37 cellular contexts compared by ENCODE assay signal in genomic region chr9:134809296-134809695, GRCh38.
"Had no signal": no experiment of that assay in that cellular context is flagged by ENCODE, and none has a peak within 500 bp of the region (broad histone marks: within the 10 kb centered on the region; RNA-seq: fewer than 3 reads in every experiment).

No MANE protein-coding gene starts in this region.

- DNase-seq: activated CD4-positive, alpha-beta memory T cell treated with anti-CD3 and anti-CD28 coated beads, Interleukin-2, amount 10 ng/mL, durations not matched to agents 7 days and 5 days; activated CD4-positive, alpha-beta T cell treated with anti-CD3 and anti-CD28 coated beads, Interleukin-2, amount 10 ng/mL, durations not matched to agents 24 days and 14 days; activated CD8-positive, alpha-beta memory T cell treated with anti-CD3 and anti-CD28 coated beads, Interleukin-2, amount 50 U/mL, for 48 hours; activated gamma-delta T cell treated with Interleukin-2 at 50 U/mL for 16 hours; activated naive CD4-positive, alpha-beta T cell treated with anti-CD3 and anti-CD28 coated beads, Interleukin-2, amount 50 U/mL, for 16 hours; activated T-cell treated with anti-CD3 and anti-CD28 coated beads, Interleukin-2, amount 50 U/mL, for 4 hours; amygdala; effector CD8-positive, alpha-beta T cell; esophagus squamous epithelium; glutamatergic neuron; islet precursor cell; left ventricle myocardium inferior; mammary epithelial cell; midbrain; naive thymus-derived CD4-positive, alpha-beta T cell; nucleus accumbens; right lobe of liver; small intestine; stimulated activated CD4-positive, alpha-beta T cell treated with anti-CD3 and anti-CD28 coated beads, Interleukin-1b, Interleukin-23, amount 100 ng/mL, for 48 hours; stimulated activated CD4-positive, alpha-beta T cell treated with anti-CD3 and anti-CD28 coated beads, Interleukin-4, amount 100 ng/mL, for 4 hours; stimulated activated CD8-positive, alpha-beta memory T cell treated with anti-CD3 and anti-CD28 coated beads, Interleukin-4, amount 100 ng/mL, for 48 hours; stimulated activated naive CD8-positive, alpha-beta T cell treated with anti-CD3 and anti-CD28 coated beads, Interleukin-15, amount 100 ng/mL, for 72 hours; substantia nigra; T-helper 9 cell; uterus; WERI-Rb-1 had no signal

- H3K9me3 ChIP-seq: esophagus squamous epithelium, left ventricle myocardium inferior, right lobe of liver, uterus had no signal

- H3K79me2 ChIP-seq: parathyroid adenoma had no signal

- H3K27ac ChIP-seq: epithelial cell of prostate, esophagus squamous epithelium, left ventricle myocardium inferior, parathyroid adenoma, right lobe of liver, WERI-Rb-1 had no signal

- H3K27me3 Mint-ChIP-seq: activated CD4-positive, alpha-beta memory T cell treated with anti-CD3 and anti-CD28 coated beads, Interleukin-2, amount 10 ng/mL, durations not matched to agents 7 days and 5 days; activated CD4-positive, alpha-beta T cell treated with anti-CD3 and anti-CD28 coated beads, Interleukin-2, amount 10 ng/mL, durations not matched to agents 24 days and 14 days; activated T-helper 17 cell treated with anti-CD3 and anti-CD28 coated beads, Interleukin-2, amount 50 U/mL, for 72 hours; central memory CD8-positive, alpha-beta T cell; naive thymus-derived CD4-positive, alpha-beta T cell; stimulated activated naive CD8-positive, alpha-beta T cell treated with anti-CD3 and anti-CD28 coated beads, Interleukin-15, amount 100 ng/mL, for 72 hours had no signal

- H3K4me1 Mint-ChIP-seq: activated CD4-positive, alpha-beta memory T cell treated with anti-CD3 and anti-CD28 coated beads, Interleukin-2, amount 10 ng/mL, durations not matched to agents 7 days and 5 days; activated CD4-positive, alpha-beta T cell treated with anti-CD3 and anti-CD28 coated beads, Interleukin-2, amount 10 ng/mL, durations not matched to agents 24 days and 14 days; activated T-helper 17 cell treated with anti-CD3 and anti-CD28 coated beads, Interleukin-2, amount 50 U/mL, for 72 hours; central memory CD8-positive, alpha-beta T cell; naive thymus-derived CD4-positive, alpha-beta T cell; stimulated activated memory B cell treated with anti-CD40 and anti-IgM and Interleukin-4, amounts not matched to agents 10 μg/mL and 1 μg/mL and 100 μg/mL, for 72 hours; stimulated activated naive CD8-positive, alpha-beta T cell treated with anti-CD3 and anti-CD28 coated beads, Interleukin-15, amount 100 ng/mL, for 72 hours had no signal

- H3K4me1 ChIP-seq: parathyroid adenoma, right lobe of liver, uterus had no signal

- H3K4me3 ChIP-seq: esophagus squamous epithelium, left ventricle myocardium inferior, right lobe of liver, uterus had no signal

- H3K4me3 Mint-ChIP-seq: activated CD4-positive, alpha-beta memory T cell treated with anti-CD3 and anti-CD28 coated beads, Interleukin-2, amount 10 ng/mL, durations not matched to agents 7 days and 5 days; activated CD4-positive, alpha-beta T cell treated with anti-CD3 and anti-CD28 coated beads, Interleukin-2, amount 10 ng/mL, durations not matched to agents 24 days and 14 days; activated T-cell treated with anti-CD3 and anti-CD28 coated beads, Interleukin-2, amount 50 U/mL, for 4 hours; activated T-helper 17 cell treated with anti-CD3 and anti-CD28 coated beads, Interleukin-2, amount 50 U/mL, for 72 hours; central memory CD8-positive, alpha-beta T cell; naive thymus-derived CD4-positive, alpha-beta T cell; stimulated activated memory B cell treated with anti-CD40 and anti-IgM and Interleukin-4, amounts not matched to agents 10 μg/mL and 1 μg/mL and 100 μg/mL, for 72 hours; stimulated activated naive CD8-positive, alpha-beta T cell treated with anti-CD3 and anti-CD28 coated beads, Interleukin-15, amount 100 ng/mL, for 72 hours; T-helper 1 cell treated with Interleukin-12 subunit alpha and Interleukin-12 subunit beta and Interleukin-4 antibody, amounts not matched to agents 30 μg/mL and 1 μg/mL, for 36 hours; type B pancreatic cell had no signal

- H3K9ac ChIP-seq: parathyroid adenoma had no signal

- H3K36me3 Mint-ChIP-seq: naive thymus-derived CD4-positive, alpha-beta T cell; stimulated activated memory B cell treated with anti-CD40 and anti-IgM and Interleukin-4, amounts not matched to agents 10 μg/mL and 1 μg/mL and 100 μg/mL, for 72 hours; type B pancreatic cell had no signal

- H3K27me3 ChIP-seq: esophagus squamous epithelium, right lobe of liver, uterus had no signal

- FAIRE-seq: colon, endometrium, frontal cortex, small intestine, TTC549 had no signal

- H3K36me3 ChIP-seq: right lobe of liver, uterus had no signal

- H3K9me3 Mint-ChIP-seq: activated CD4-positive, alpha-beta memory T cell treated with anti-CD3 and anti-CD28 coated beads, Interleukin-2, amount 10 ng/mL, durations not matched to agents 7 days and 5 days; activated CD4-positive, alpha-beta T cell treated with anti-CD3 and anti-CD28 coated beads, Interleukin-2, amount 10 ng/mL, durations not matched to agents 24 days and 14 days; activated T-cell treated with anti-CD3 and anti-CD28 coated beads, Interleukin-2, amount 50 U/mL, for 4 hours; activated T-helper 17 cell treated with anti-CD3 and anti-CD28 coated beads, Interleukin-2, amount 50 U/mL, for 72 hours; central memory CD8-positive, alpha-beta T cell; naive thymus-derived CD4-positive, alpha-beta T cell; stimulated activated memory B cell treated with anti-CD40 and anti-IgM and Interleukin-4, amounts not matched to agents 10 μg/mL and 1 μg/mL and 100 μg/mL, for 72 hours; stimulated activated naive CD8-positive, alpha-beta T cell treated with anti-CD3 and anti-CD28 coated beads, Interleukin-15, amount 100 ng/mL, for 72 hours; T-helper 1 cell treated with Interleukin-12 subunit alpha and Interleukin-12 subunit beta and Interleukin-4 antibody, amounts not matched to agents 30 μg/mL and 1 μg/mL, for 36 hours; type B pancreatic cell had no signal

- H2AFZ ChIP-seq: parathyroid adenoma had no signal

- H3K27ac Mint-ChIP-seq: activated CD4-positive, alpha-beta memory T cell treated with anti-CD3 and anti-CD28 coated beads, Interleukin-2, amount 10 ng/mL, durations not matched to agents 7 days and 5 days; activated CD4-positive, alpha-beta T cell treated with anti-CD3 and anti-CD28 coated beads, Interleukin-2, amount 10 ng/mL, durations not matched to agents 24 days and 14 days; activated T-helper 17 cell treated with anti-CD3 and anti-CD28 coated beads, Interleukin-2, amount 50 U/mL, for 72 hours; naive thymus-derived CD4-positive, alpha-beta T cell; stimulated activated memory B cell treated with anti-CD40 and anti-IgM and Interleukin-4, amounts not matched to agents 10 μg/mL and 1 μg/mL and 100 μg/mL, for 72 hours; stimulated activated naive CD8-positive, alpha-beta T cell treated with anti-CD3 and anti-CD28 coated beads, Interleukin-15, amount 100 ng/mL, for 72 hours; T-helper 1 cell treated with Interleukin-12 subunit alpha and Interleukin-12 subunit beta and Interleukin-4 antibody, amounts not matched to agents 30 μg/mL and 1 μg/mL, for 36 hours; type B pancreatic cell had no signal
